In the genomic region with DNA sequence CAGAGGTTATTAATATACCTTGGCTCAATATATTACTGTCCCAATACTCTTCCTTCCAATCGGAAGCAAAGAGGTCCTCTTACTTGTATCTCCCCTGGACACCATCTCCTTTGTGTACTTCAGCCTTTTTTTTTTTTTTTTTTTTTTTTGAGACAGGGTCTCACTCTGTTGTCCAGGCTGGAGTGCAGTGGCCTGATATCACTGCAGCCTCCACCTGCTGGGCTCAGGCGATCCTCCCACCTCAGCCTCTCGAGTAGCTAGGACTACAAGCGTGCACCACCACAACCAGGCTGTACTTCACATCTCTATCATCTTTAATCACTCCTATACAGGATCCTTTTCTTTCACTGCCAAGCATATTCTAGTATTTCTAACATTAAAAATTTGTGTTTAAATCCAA, we compare ENCODE assay signal across 18 cellular contexts. TPM values are rescaled to one million over a fixed set of nuclear protein-coding genes. Genes with fewer than 3 reads are reported as not detected.
A peak's percentile ranks its signal among the peaks of the same experiment; 100 is the strongest.
DNase-seq lines count a peak whose midpoint lies in the region; ATAC-seq and TF ChIP-seq lines count a peak whose summit lies in the region.
"Had no signal": no experiment of that assay in that cellular context is flagged by ENCODE, and none has a peak within 500 bp of the region (broad histone marks: within the 10 kb centered on the region; RNA-seq: fewer than 3 reads in every experiment).

No MANE protein-coding gene starts in this region.

- H3K36me3 Mint-ChIP-seq in activated T-cell treated with anti-CD3 and anti-CD28 coated beads, Interleukin-2, amount 50 U/mL, for 24 hours (ENCODE audit: low read depth), result peaks cover 71% of the 10 kb centered on the region
- peaks cover 32% of the 10 kb centered on the region for H3K36me3 Mint-ChIP-seq in HFFc6 (ENCODE audit: low read depth)
- H3K36me3 Mint-ChIP-seq in activated naive CD8-positive, alpha-beta T cell, result peaks cover 6% of the 10 kb centered on the region
- peaks cover 8% of the 10 kb centered on the region for H3K36me3 Mint-ChIP-seq in neural crest cell (ENCODE audit: low read depth)

- H3K27me3 Mint-ChIP-seq in activated T-cell treated with anti-CD3 and anti-CD28 coated beads, Interleukin-2, amount 50 U/mL, for 24 hours, result no peaks in the 10 kb centered on the region
- H3K27me3 Mint-ChIP-seq in HFFc6 (ENCODE audit: insufficient read depth), result peaks cover 1% of the 10 kb centered on the region; the same call in 1 of the 2 replicates
- H3K27me3 Mint-ChIP-seq in activated naive CD8-positive, alpha-beta T cell, result no peaks in the 10 kb centered on the region
- no peaks in the 10 kb centered on the region for H3K27me3 Mint-ChIP-seq in neural crest cell (ENCODE audit: low read depth)
- H3K27me3 Mint-ChIP-seq: activated naive CD4-positive, alpha-beta T cell treated with anti-CD3 and anti-CD28 coated beads, Interleukin-2, amount 50 U/mL, for 24 hours; naive thymus-derived CD8-positive, alpha-beta T cell had no signal

- ATAC-seq in HG03175 (IDR thresholded peaks at IDR 0.05; ENCODE audit: unreplicated experiment), result no peak
- ATAC-seq in HG03521 (IDR thresholded peaks at IDR 0.05; ENCODE audit: unreplicated experiment), result no peak
- ATAC-seq: activated T-cell treated with anti-CD3 and anti-CD28 coated beads, Interleukin-2, amount 50 U/mL, for 4 hours; left lung; naive thymus-derived CD8-positive, alpha-beta T cell; right cardiac atrium had no signal

- H3K27ac Mint-ChIP-seq in activated T-cell treated with anti-CD3 and anti-CD28 coated beads, Interleukin-2, amount 50 U/mL, for 24 hours, result no peak overlapping the region
- H3K27ac Mint-ChIP-seq in HFFc6 (no peak overlapping the region; the same call in 1 of the 2 replicates), neural crest cell (ENCODE audit: unreplicated experiment) (no peak overlapping the region)
- H3K27ac Mint-ChIP-seq in activated naive CD8-positive, alpha-beta T cell, result no peak overlapping the region
- H3K27ac Mint-ChIP-seq: activated naive CD4-positive, alpha-beta T cell treated with anti-CD3 and anti-CD28 coated beads, Interleukin-2, amount 50 U/mL, for 24 hours had no signal

- H3K4me1 Mint-ChIP-seq in activated T-cell treated with anti-CD3 and anti-CD28 coated beads, Interleukin-2, amount 50 U/mL, for 24 hours (ENCODE audit: low read depth), result peaks cover 47% of the 10 kb centered on the region
- H3K4me1 Mint-ChIP-seq in HFFc6 (ENCODE audit: low read depth), result peaks cover 41% of the 10 kb centered on the region
- peaks cover 54% of the 10 kb centered on the region for H3K4me1 Mint-ChIP-seq in activated naive CD8-positive, alpha-beta T cell (ENCODE audit: low read depth)
- H3K4me1 Mint-ChIP-seq in neural crest cell, result peaks cover 35% of the 10 kb centered on the region

- DNase-seq in activated T-cell treated with anti-CD3 and anti-CD28 coated beads, Interleukin-2, amount 50 U/mL, for 24 hours, result no peak
- no peak for DNase-seq in activated T-cell treated with anti-CD3 and anti-CD28 coated beads, Interleukin-2, amount 50 U/mL, for 48 hours
- DNase-seq in HFFc6 (no peak), neural crest cell (ENCODE audit: low read depth, low spot score) (no peak), SHP77 treated with DMSO at 0.1 percent for 48 hours (lab: John Stamatoyannopoulos, UW) (no peak)
- DNase-seq: activated T-cell treated with anti-CD3 and anti-CD28 coated beads, Interleukin-2, amount 50 U/mL, for 4 hours; foreskin melanocyte; immature natural killer cell; left lung; naive thymus-derived CD8-positive, alpha-beta T cell; NCI-H1436; NCI-H510A; right cardiac atrium; trophoblast cell had no signal

- no peaks in the 10 kb centered on the region for H3K9me3 Mint-ChIP-seq in activated T-cell treated with anti-CD3 and anti-CD28 coated beads, Interleukin-2, amount 50 U/mL, for 24 hours
- H3K9me3 Mint-ChIP-seq in HFFc6 (no peaks in the 10 kb centered on the region; the same call in 1 of the 2 replicates), neural crest cell (no peaks in the 10 kb centered on the region)
- H3K9me3 Mint-ChIP-seq in activated naive CD8-positive, alpha-beta T cell (ENCODE audit: low read depth), result no peaks in the 10 kb centered on the region
- H3K9me3 Mint-ChIP-seq: activated naive CD4-positive, alpha-beta T cell treated with anti-CD3 and anti-CD28 coated beads, Interleukin-2, amount 50 U/mL, for 24 hours; activated T-cell treated with anti-CD3 and anti-CD28 coated beads, Interleukin-2, amount 50 U/mL, for 4 hours; immature natural killer cell; naive thymus-derived CD8-positive, alpha-beta T cell had no signal

- TF ChIP-seq CTCF in HFFc6 (IDR thresholded peaks at IDR 0.05), result no peak
- no peak for TF ChIP-seq CTCF in neural crest cell (conservative IDR thresholded peaks at IDR 0.05)

- peak overlapping the region; percentile 97 for H3K4me3 Mint-ChIP-seq in activated T-cell treated with anti-CD3 and anti-CD28 coated beads, Interleukin-2, amount 50 U/mL, for 24 hours
- peak overlapping the region; percentile 98; the same call in 1 of the 2 replicates for H3K4me3 Mint-ChIP-seq in HFFc6
- peak overlapping the region; percentile 97 for H3K4me3 Mint-ChIP-seq in activated naive CD8-positive, alpha-beta T cell
- H3K4me3 Mint-ChIP-seq in neural crest cell, result peak overlapping the region; percentile 27
- H3K4me3 Mint-ChIP-seq: activated naive CD4-positive, alpha-beta T cell treated with anti-CD3 and anti-CD28 coated beads, Interleukin-2, amount 50 U/mL, for 24 hours; activated T-cell treated with anti-CD3 and anti-CD28 coated beads, Interleukin-2, amount 50 U/mL, for 4 hours had no signal

RNA-seq across cellular contexts. Expression of gene DARS2, which starts 2.8 kb away (rescaled TPM):
- 10 to 100 TPM; 20.5 to 28.9 (median 26.1) TPM for total RNA-seq in HFFc6 (2021; fragmentation: NEBNext Ultra II Directional; extraction: Animal tissue kit (Norgen Biotek cat#: 25700))
- 33.8 and 34.0 TPM in 2 replicates for total RNA-seq in neural crest cell

RNA-seq across cellular contexts. Expression of gene CENPL, which starts 3.0 kb away (rescaled TPM):
- 10 to 100 TPM; 13.3 to 18.9 (median 15.9) TPM for total RNA-seq in HFFc6 (2021; fragmentation: NEBNext Ultra II Directional; extraction: Animal tissue kit (Norgen Biotek cat#: 25700))
- 24.3 and 24.8 TPM in 2 replicates for total RNA-seq in neural crest cell

RNA-seq across cellular contexts. Expression of gene GAS5, which starts 46.1 kb away (rescaled TPM):
- total RNA-seq in HFFc6 (2021; fragmentation: NEBNext Ultra II Directional; extraction: Animal tissue kit (Norgen Biotek cat#: 25700)), result 100 to 1,000 TPM; 320 to 538 (median 366) TPM
- 479 and 498 TPM in 2 replicates for total RNA-seq in neural crest cell

RNA-seq across cellular contexts. Expression of gene ZBTB37, which starts 46.5 kb away (rescaled TPM):
- 1 to 10 TPM; 4.9 to 6.6 (median 6.0) TPM for total RNA-seq in HFFc6 (2021; fragmentation: NEBNext Ultra II Directional; extraction: Animal tissue kit (Norgen Biotek cat#: 25700))
- 15.7 and 18.3 TPM in 2 replicates for total RNA-seq in neural crest cell

Comparison
In these comparisons a context has a peak if more than half of its experiments do, and no peak if none do; other contexts are left out.
1. H3K4me3 Mint-ChIP-seq: peak in every context shown above with its lines; median percentile 98 in HFFc6; 97 in activated T-cell treated with anti-CD3 and anti-CD28 coated beads, Interleukin-2, amount 50 U/mL, for 24 hours; 97 in activated naive CD8-positive, alpha-beta T cell; 27 in neural crest cell.